In genomic region chr3:77041156-77041696, GRCh38 we compare ENCODE assay signal across 15 cellular contexts. TPM values are rescaled to one million over a fixed set of nuclear protein-coding genes. Genes with fewer than 3 reads are reported as not detected.
DNase-seq lines count a peak whose midpoint lies in the region; ATAC-seq and TF ChIP-seq lines count a peak whose summit lies in the region.
"Had no signal": no experiment of that assay in that cellular context is flagged by ENCODE, and none has a peak within 500 bp of the region (broad histone marks: within the 10 kb centered on the region; RNA-seq: fewer than 3 reads in every experiment).

No MANE protein-coding gene starts in this region.

- peaks cover 3% of the 10 kb centered on the region for H3K36me3 Mint-ChIP-seq in progenitor cell of endocrine pancreas (ENCODE audit: insufficient read depth)
- no peaks in the 10 kb centered on the region for H3K36me3 Mint-ChIP-seq in activated T-helper 2 cell treated with anti-CD3 and anti-CD28 coated beads, Interferon-gamma antibody, Interleukin-2, Interleukin-4, amounts not matched to agents 10 μg/mL and 5 μg/mL and 100 μg/mL, durations not matched to agents 14 hours and 24 hours and 36 hours (ENCODE audit: low read depth)

- H3K36me3 ChIP-seq in SJCRH30 (no peaks in the 10 kb centered on the region), adrenal gland (replicated peaks in 1 of 2) (no peaks in the 10 kb centered on the region)
- H3K36me3 ChIP-seq: pancreas had no signal

- DNase-seq in NCI-H1092 treated with DMSO at 0.1 percent for 48 hours (lab: John Stamatoyannopoulos, UW), result peak; percentile 21
- DNase-seq in NCI-H1092 (lab: John Stamatoyannopoulos, UW), result no peak
- DNase-seq in SJCRH30, result peak; percentile 7 to 42
- peak in 1 of 2 donors; percentile 13 for DNase-seq in foreskin fibroblast
- DNase-seq in progenitor cell of endocrine pancreas (ENCODE audit: low spot score, unreplicated experiment), result no peak
- no peak for DNase-seq in adrenal gland
- no peak for DNase-seq in activated T-helper 2 cell treated with anti-CD3 and anti-CD28 coated beads, Interferon-gamma antibody, Interleukin-2, Interleukin-4, amounts not matched to agents 10 μg/mL and 5 μg/mL and 100 μg/mL, durations not matched to agents 14 hours and 24 hours and 36 hours (ENCODE audit: low spot score)
- DNase-seq: activated naive CD4-positive, alpha-beta T cell treated with anti-CD3 and anti-CD28 coated beads for 36 hours; COR-L47; NCI-H510A; pancreas; stimulated activated CD4-positive, alpha-beta T cell treated with anti-CD3 and anti-CD28 coated beads, Interleukin-12 subunit alpha, Interleukin-12 subunit beta, amount 100 ng/mL, for 4 hours had no signal

- peak overlapping the region; percentile 83 for H3K4me3 Mint-ChIP-seq in progenitor cell of endocrine pancreas (ENCODE audit: low read depth)
- no peak overlapping the region for H3K4me3 Mint-ChIP-seq in activated T-helper 2 cell treated with anti-CD3 and anti-CD28 coated beads, Interferon-gamma antibody, Interleukin-2, Interleukin-4, amounts not matched to agents 10 μg/mL and 5 μg/mL and 100 μg/mL, durations not matched to agents 14 hours and 24 hours and 36 hours (ENCODE audit: low read depth)
- H3K4me3 Mint-ChIP-seq: activated naive CD4-positive, alpha-beta T cell treated with anti-CD3 and anti-CD28 coated beads for 36 hours had no signal

- 65 to 73% (median 68%) methylated on average over 6 of the region's 6 CpGs for WGBS in adrenal gland, 4 donors

- no peak for ATAC-seq in GM18519 (IDR thresholded peaks at IDR 0.05; ENCODE audit: low FRiP score, unreplicated experiment)
- ATAC-seq: pancreas had no signal

- peak overlapping the region; percentile 62 for H3K27ac Mint-ChIP-seq in progenitor cell of endocrine pancreas
- no peak overlapping the region for H3K27ac Mint-ChIP-seq in activated T-helper 2 cell treated with anti-CD3 and anti-CD28 coated beads, Interferon-gamma antibody, Interleukin-2, Interleukin-4, amounts not matched to agents 10 μg/mL and 5 μg/mL and 100 μg/mL, durations not matched to agents 14 hours and 24 hours and 36 hours
- H3K27ac Mint-ChIP-seq: activated naive CD4-positive, alpha-beta T cell treated with anti-CD3 and anti-CD28 coated beads for 36 hours had no signal

- TF ChIP-seq POLR2A in adrenal gland (IDR thresholded peaks at IDR 0.05), result no peak

- no peaks in the 10 kb centered on the region for H3K27me3 Mint-ChIP-seq in progenitor cell of endocrine pancreas
- H3K27me3 Mint-ChIP-seq in activated T-helper 2 cell treated with anti-CD3 and anti-CD28 coated beads, Interferon-gamma antibody, Interleukin-2, Interleukin-4, amounts not matched to agents 10 μg/mL and 5 μg/mL and 100 μg/mL, durations not matched to agents 14 hours and 24 hours and 36 hours (ENCODE audit: low read depth), result peaks cover 22% of the 10 kb centered on the region

- H3K4me1 ChIP-seq in SJCRH30 (no peaks in the 10 kb centered on the region), adrenal gland (replicated peaks in 1 of 2) (peaks cover 0 to 5% of the 10 kb centered on the region in 2 donors)

- no peak overlapping the region for H3K27ac ChIP-seq in SJCRH30
- H3K27ac ChIP-seq in adrenal gland, result no peak overlapping the region
- H3K27ac ChIP-seq: pancreas had no signal

- H3K4me1 Mint-ChIP-seq in progenitor cell of endocrine pancreas (ENCODE audit: low read depth), result peaks cover 29% of the 10 kb centered on the region
- H3K4me1 Mint-ChIP-seq in activated T-helper 2 cell treated with anti-CD3 and anti-CD28 coated beads, Interferon-gamma antibody, Interleukin-2, Interleukin-4, amounts not matched to agents 10 μg/mL and 5 μg/mL and 100 μg/mL, durations not matched to agents 14 hours and 24 hours and 36 hours (ENCODE audit: low read depth), result no peaks in the 10 kb centered on the region

- no peak for TF ChIP-seq CTCF in foreskin fibroblast (IDR thresholded peaks at IDR 0.05; ENCODE audit: low read depth, low read length)
- TF ChIP-seq CTCF in progenitor cell of endocrine pancreas (IDR thresholded peaks at IDR 0.05; ENCODE audit: unreplicated experiment), result no peak
- no peak for TF ChIP-seq CTCF in adrenal gland (IDR thresholded peaks at IDR 0.05)

- H3K9me3 ChIP-seq in SJCRH30 (replicated peaks) (no peaks in the 10 kb centered on the region), adrenal gland (replicated peaks in 1 of 3) (no peaks in the 10 kb centered on the region)
- H3K9me3 ChIP-seq: pancreas had no signal

- H3K4me3 ChIP-seq in SJCRH30 (peak overlapping the region; percentile 69), foreskin fibroblast (ENCODE audit: low read depth in 1 of 2, low read length in 2 of 2) (peak overlapping the region; percentile 53 to 80), adrenal gland (no peak overlapping the region)
- H3K4me3 ChIP-seq: pancreas had no signal

- intact Hi-C loops in adrenal gland (cut with DNase I), result no loop called here
- intact Hi-C loops in activated T-helper 2 cell treated with anti-CD3 and anti-CD28 coated beads, Interferon-gamma antibody, Interleukin-2, Interleukin-4, amounts not matched to agents 10 μg/mL and 5 μg/mL and 100 μg/mL, durations not matched to agents 14 hours and 24 hours and 36 hours (cut with micrococcal nuclease), result no loop called here

- no peaks in the 10 kb centered on the region for H3K9me3 Mint-ChIP-seq in progenitor cell of endocrine pancreas (ENCODE audit: low read depth)
- peaks cover 6% of the 10 kb centered on the region for H3K9me3 Mint-ChIP-seq in activated T-helper 2 cell treated with anti-CD3 and anti-CD28 coated beads, Interferon-gamma antibody, Interleukin-2, Interleukin-4, amounts not matched to agents 10 μg/mL and 5 μg/mL and 100 μg/mL, durations not matched to agents 14 hours and 24 hours and 36 hours
- H3K9me3 Mint-ChIP-seq: activated naive CD4-positive, alpha-beta T cell treated with anti-CD3 and anti-CD28 coated beads for 36 hours had no signal

- no peaks in the 10 kb centered on the region for H3K27me3 ChIP-seq in SJCRH30
- peaks cover 30% of the 10 kb centered on the region for H3K27me3 ChIP-seq in adrenal gland

RNA-seq across cellular contexts. Expression of gene ROBO2, which starts 1.3 kb away (rescaled TPM):
- total RNA-seq in SJCRH30 (2014; rRNA removed; shearing (Covaris generic)), result 14.0 and 14.3 TPM in 2 replicates
- 75.2 and 83.8 TPM in 2 replicates for total RNA-seq in progenitor cell of endocrine pancreas
- 1 to 10 TPM in 5 of 8 donors, under 1 TPM in 2, not detected in 1; 0.87 to 6.2 (median 2.3) TPM for total RNA-seq in adrenal gland
- 1 to 10 TPM in 2 of 3 donors, under 1 TPM in 1; 0.30 to 3.8 (median 2.5) TPM for polyA plus RNA-seq in adrenal gland
- not detected in 2 replicates for total RNA-seq in activated T-helper 2 cell treated with anti-CD3 and anti-CD28 coated beads, Interferon-gamma antibody, Interleukin-2, Interleukin-4, amounts not matched to agents 10 μg/mL and 5 μg/mL and 100 μg/mL, durations not matched to agents 14 hours and 24 hours and 36 hours
- total RNA-seq: A172; activated naive CD4-positive, alpha-beta T cell treated with anti-CD3 and anti-CD28 coated beads for 36 hours; lung microvascular endothelial cell had no signal

Comparison
In these comparisons a context has a peak if more than half of its experiments do, and no peak if none do; other contexts are left out.
1. DNase-seq: peak in NCI-H1092 treated with DMSO at 0.1 percent for 48 hours (single experiment) and SJCRH30 (2 of 2); none in NCI-H1092 (single experiment), progenitor cell of endocrine pancreas (single experiment), adrenal gland (0 of 7) and activated T-helper 2 cell treated with anti-CD3 and anti-CD28 coated beads, Interferon-gamma antibody, Interleukin-2, Interleukin-4, amounts not matched to agents 10 μg/mL and 5 μg/mL and 100 μg/mL, durations not matched to agents 14 hours and 24 hours and 36 hours (single experiment).
2. H3K4me3 ChIP-seq: peak in SJCRH30 (single experiment) and foreskin fibroblast (2 of 2); none in adrenal gland (0 of 4).